33 cellular contexts compared by ENCODE assay signal in genomic region chr12:116843085-116843484, GRCh38. TPM values are rescaled to one million over a fixed set of nuclear protein-coding genes. Genes with fewer than 3 reads are reported as not detected.
"Had no signal": no experiment of that assay in that cellular context is flagged by ENCODE, and none has a peak within 500 bp of the region (broad histone marks: within the 10 kb centered on the region; RNA-seq: fewer than 3 reads in every experiment).

No MANE protein-coding gene starts in this region.

- H2AFZ ChIP-seq: hepatocyte had no signal

- H3K4me2 ChIP-seq: hepatocyte had no signal

- H3K4me3 ChIP-seq: colonic mucosa, coronary artery, dorsolateral prefrontal cortex, esophagus muscularis mucosa, esophagus squamous epithelium, gastrocnemius medialis, gastroesophageal sphincter, heart left ventricle, heart right ventricle, hepatocyte had no signal

- ATAC-seq: effector memory CD8-positive, alpha-beta T cell; esophagus mucosa; foreskin keratinocyte; gastrocnemius medialis; gastroesophageal sphincter; heart left ventricle; heart right ventricle had no signal

- H3K36me3 ChIP-seq: colonic mucosa, esophagus muscularis mucosa, esophagus squamous epithelium, gastrocnemius medialis, gastroesophageal sphincter, heart left ventricle, heart right ventricle had no signal

- H3K79me2 ChIP-seq: hepatocyte had no signal

- H3K9me3 Mint-ChIP-seq: dendritic cell treated with granulocyte-macrophage colony-stimulating factor and Interleukin-4, amounts not matched to agents 40 ng/mL and 50 ng/mL, for 4 days; effector memory CD8-positive, alpha-beta T cell; endodermal cell had no signal

- H3K4me1 Mint-ChIP-seq: endodermal cell had no signal

- H3K27ac Mint-ChIP-seq: dendritic cell treated with granulocyte-macrophage colony-stimulating factor and Interleukin-4, amounts not matched to agents 40 ng/mL and 50 ng/mL, for 4 days; effector memory CD8-positive, alpha-beta T cell; endodermal cell had no signal

- H3K4me3 Mint-ChIP-seq: dendritic cell treated with granulocyte-macrophage colony-stimulating factor and Interleukin-4, amounts not matched to agents 40 ng/mL and 50 ng/mL, for 4 days; effector memory CD8-positive, alpha-beta T cell; endodermal cell had no signal

- H3K4me1 ChIP-seq: colonic mucosa, esophagus muscularis mucosa, esophagus squamous epithelium, foreskin keratinocyte, gastrocnemius medialis, gastroesophageal sphincter, heart left ventricle, heart right ventricle had no signal

- FAIRE-seq: endometrium, endothelial cell of umbilical vein, frontal cortex had no signal

- DNase-seq: colonic mucosa; cortex of kidney; dermis blood vessel endothelial cell; dorsolateral prefrontal cortex; effector CD4-positive, alpha-beta T cell; effector CD8-positive, alpha-beta T cell; effector memory CD4-positive, alpha-beta T cell; effector memory CD8-positive, alpha-beta T cell; endodermal cell; erythroblast; esophagus squamous epithelium; foreskin fibroblast; foreskin keratinocyte; foreskin melanocyte; gastrocnemius medialis; glutamatergic neuron; head of caudate nucleus; heart left ventricle; heart right ventricle had no signal

- H3K9me3 ChIP-seq: colonic mucosa, esophagus muscularis mucosa, esophagus squamous epithelium, gastrocnemius medialis, gastroesophageal sphincter, heart left ventricle, heart right ventricle had no signal

- H3K27me3 ChIP-seq: colonic mucosa, dorsolateral prefrontal cortex, esophagus muscularis mucosa, esophagus squamous epithelium, gastrocnemius medialis, gastroesophageal sphincter, heart left ventricle, heart right ventricle, hepatocyte had no signal

- H3K27ac ChIP-seq: colonic mucosa, coronary artery, dorsolateral prefrontal cortex, epithelial cell of prostate, esophagus muscularis mucosa, esophagus squamous epithelium, foreskin keratinocyte, gastrocnemius medialis, gastroesophageal sphincter, heart left ventricle, heart right ventricle, hepatocyte had no signal

- H3K27me3 Mint-ChIP-seq: effector memory CD8-positive, alpha-beta T cell had no signal

RNA-seq across cellular contexts. Expression of gene HRK, which starts 38.2 kb away (rescaled TPM):
- total RNA-seq: dermis blood vessel endothelial cell, dermis microvascular lymphatic vessel endothelial cell, endothelial cell of umbilical vein, epithelial cell of proximal tubule, fibroblast of villous mesenchyme, foreskin keratinocyte, gastrocnemius medialis, glomerular endothelial cell, hepatocyte had no signal
- polyA plus RNA-seq: endothelial cell of umbilical vein, foreskin keratinocyte had no signal
